ENCODE assay signal across 1 cellular context in the genomic region with DNA sequence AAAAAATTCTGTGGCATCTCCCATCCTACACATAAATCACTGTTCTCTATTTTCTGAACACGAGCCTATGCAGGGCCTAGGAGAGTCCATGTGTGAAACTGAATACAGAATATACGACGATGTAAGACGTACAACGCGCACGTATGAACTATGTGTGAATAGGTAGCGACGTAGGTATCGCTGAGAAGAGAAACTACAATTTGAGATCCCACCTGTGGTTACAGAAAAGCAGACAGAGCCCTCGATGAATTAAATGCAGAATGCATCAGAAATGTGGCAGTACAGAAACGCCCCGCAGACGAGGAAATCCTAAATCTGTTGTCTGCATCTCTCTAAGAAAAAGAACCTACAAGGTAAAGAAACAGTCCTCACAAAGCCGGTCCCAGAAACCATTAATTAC.
TF ChIP-seq lines count a peak whose summit lies in the region.

No MANE protein-coding gene starts in this region.

TF ChIP-seq in HepG2, 621 proteins besides CTCF, POLR2A, EP300 and RAD21:
- TF ChIP-seq ZNF768 (CRISPR knock-in tag; IDR thresholded peaks at IDR 0.05): no peak
- TF ChIP-seq ZNF430 (CRISPR knock-in tag; IDR thresholded peaks at IDR 0.05): no peak
- no peak for TF ChIP-seq ZNF577 (CRISPR knock-in tag; IDR thresholded peaks at IDR 0.05; ENCODE audit: borderline replicate concordance, low read depth)
- TF ChIP-seq, protein P1, sequence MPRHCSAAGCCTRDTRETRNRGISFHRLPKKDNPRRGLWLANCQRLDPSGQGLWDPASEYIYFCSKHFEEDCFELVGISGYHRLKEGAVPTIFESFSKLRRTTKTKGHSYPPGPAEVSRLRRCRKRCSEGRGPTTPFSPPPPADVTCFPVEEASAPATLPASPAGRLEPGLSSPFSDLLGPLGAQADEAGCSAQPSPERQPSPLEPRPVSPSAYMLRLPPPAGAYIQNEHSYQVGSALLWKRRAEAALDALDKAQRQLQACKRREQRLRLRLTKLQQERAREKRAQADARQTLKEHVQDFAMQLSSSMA (CRISPR knock-in tag; IDR thresholded peaks at IDR 0.05): no peak
- no peak for TF ChIP-seq SMYD3 (CRISPR knock-in tag; IDR thresholded peaks at IDR 0.05)
- TF ChIP-seq, protein P2, sequence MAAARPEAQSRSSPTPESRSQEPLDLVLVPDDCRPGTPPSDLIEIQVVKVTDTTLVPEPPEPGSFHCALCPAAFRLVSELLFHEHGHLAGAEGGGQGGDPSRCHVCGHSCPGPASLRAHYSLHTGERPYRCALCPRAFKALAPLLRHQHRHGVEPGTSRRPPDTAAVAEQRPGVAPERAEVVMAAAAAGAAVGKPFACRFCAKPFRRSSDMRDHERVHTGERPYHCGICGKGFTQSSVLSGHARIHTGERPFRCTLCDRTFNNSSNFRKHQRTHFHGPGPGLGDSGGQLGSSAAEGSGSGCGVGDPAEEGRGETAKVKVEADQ (CRISPR knock-in tag; IDR thresholded peaks at IDR 0.05; ENCODE audit: borderline replicate concordance): no peak
- TF ChIP-seq HNF4A (CRISPR knock-in tag; IDR thresholded peaks at IDR 0.05): no peak
- no peak for TF ChIP-seq ARHGAP35 (CRISPR knock-in tag; IDR thresholded peaks at IDR 0.05; ENCODE audit: borderline replicate concordance)
- TF ChIP-seq ZNF44 (CRISPR knock-in tag; IDR thresholded peaks at IDR 0.05): no peak
- TF ChIP-seq CREB1 (IDR thresholded peaks at IDR 0.05): no peak
- TF ChIP-seq CREB1 (CRISPR knock-in tag; IDR thresholded peaks at IDR 0.05): no peak
- TF ChIP-seq ZFAT (CRISPR knock-in tag; conservative IDR thresholded peaks at IDR 0.05): no peak
- TF ChIP-seq, protein P3, sequence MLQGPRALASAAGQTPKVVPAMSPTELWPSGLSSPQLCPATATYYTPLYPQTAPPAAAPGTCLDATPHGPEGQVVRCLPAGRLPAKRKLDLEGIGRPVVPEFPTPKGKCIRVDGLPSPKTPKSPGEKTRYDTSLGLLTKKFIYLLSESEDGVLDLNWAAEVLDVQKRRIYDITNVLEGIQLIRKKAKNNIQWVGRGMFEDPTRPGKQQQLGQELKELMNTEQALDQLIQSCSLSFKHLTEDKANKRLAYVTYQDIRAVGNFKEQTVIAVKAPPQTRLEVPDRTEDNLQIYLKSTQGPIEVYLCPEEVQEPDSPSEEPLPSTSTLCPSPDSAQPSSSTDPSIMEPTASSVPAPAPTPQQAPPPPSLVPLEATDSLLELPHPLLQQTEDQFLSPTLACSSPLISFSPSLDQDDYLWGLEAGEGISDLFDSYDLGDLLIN (CRISPR knock-in tag; IDR thresholded peaks at IDR 0.05; ENCODE audit: borderline replicate concordance): no peak
- TF ChIP-seq RFX3 (CRISPR knock-in tag; IDR thresholded peaks at IDR 0.05): no peak
- TF ChIP-seq, protein P4, sequence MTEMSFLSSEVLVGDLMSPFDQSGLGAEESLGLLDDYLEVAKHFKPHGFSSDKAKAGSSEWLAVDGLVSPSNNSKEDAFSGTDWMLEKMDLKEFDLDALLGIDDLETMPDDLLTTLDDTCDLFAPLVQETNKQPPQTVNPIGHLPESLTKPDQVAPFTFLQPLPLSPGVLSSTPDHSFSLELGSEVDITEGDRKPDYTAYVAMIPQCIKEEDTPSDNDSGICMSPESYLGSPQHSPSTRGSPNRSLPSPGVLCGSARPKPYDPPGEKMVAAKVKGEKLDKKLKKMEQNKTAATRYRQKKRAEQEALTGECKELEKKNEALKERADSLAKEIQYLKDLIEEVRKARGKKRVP (CRISPR knock-in tag; IDR thresholded peaks at IDR 0.05): no peak
- TF ChIP-seq, protein P5, sequence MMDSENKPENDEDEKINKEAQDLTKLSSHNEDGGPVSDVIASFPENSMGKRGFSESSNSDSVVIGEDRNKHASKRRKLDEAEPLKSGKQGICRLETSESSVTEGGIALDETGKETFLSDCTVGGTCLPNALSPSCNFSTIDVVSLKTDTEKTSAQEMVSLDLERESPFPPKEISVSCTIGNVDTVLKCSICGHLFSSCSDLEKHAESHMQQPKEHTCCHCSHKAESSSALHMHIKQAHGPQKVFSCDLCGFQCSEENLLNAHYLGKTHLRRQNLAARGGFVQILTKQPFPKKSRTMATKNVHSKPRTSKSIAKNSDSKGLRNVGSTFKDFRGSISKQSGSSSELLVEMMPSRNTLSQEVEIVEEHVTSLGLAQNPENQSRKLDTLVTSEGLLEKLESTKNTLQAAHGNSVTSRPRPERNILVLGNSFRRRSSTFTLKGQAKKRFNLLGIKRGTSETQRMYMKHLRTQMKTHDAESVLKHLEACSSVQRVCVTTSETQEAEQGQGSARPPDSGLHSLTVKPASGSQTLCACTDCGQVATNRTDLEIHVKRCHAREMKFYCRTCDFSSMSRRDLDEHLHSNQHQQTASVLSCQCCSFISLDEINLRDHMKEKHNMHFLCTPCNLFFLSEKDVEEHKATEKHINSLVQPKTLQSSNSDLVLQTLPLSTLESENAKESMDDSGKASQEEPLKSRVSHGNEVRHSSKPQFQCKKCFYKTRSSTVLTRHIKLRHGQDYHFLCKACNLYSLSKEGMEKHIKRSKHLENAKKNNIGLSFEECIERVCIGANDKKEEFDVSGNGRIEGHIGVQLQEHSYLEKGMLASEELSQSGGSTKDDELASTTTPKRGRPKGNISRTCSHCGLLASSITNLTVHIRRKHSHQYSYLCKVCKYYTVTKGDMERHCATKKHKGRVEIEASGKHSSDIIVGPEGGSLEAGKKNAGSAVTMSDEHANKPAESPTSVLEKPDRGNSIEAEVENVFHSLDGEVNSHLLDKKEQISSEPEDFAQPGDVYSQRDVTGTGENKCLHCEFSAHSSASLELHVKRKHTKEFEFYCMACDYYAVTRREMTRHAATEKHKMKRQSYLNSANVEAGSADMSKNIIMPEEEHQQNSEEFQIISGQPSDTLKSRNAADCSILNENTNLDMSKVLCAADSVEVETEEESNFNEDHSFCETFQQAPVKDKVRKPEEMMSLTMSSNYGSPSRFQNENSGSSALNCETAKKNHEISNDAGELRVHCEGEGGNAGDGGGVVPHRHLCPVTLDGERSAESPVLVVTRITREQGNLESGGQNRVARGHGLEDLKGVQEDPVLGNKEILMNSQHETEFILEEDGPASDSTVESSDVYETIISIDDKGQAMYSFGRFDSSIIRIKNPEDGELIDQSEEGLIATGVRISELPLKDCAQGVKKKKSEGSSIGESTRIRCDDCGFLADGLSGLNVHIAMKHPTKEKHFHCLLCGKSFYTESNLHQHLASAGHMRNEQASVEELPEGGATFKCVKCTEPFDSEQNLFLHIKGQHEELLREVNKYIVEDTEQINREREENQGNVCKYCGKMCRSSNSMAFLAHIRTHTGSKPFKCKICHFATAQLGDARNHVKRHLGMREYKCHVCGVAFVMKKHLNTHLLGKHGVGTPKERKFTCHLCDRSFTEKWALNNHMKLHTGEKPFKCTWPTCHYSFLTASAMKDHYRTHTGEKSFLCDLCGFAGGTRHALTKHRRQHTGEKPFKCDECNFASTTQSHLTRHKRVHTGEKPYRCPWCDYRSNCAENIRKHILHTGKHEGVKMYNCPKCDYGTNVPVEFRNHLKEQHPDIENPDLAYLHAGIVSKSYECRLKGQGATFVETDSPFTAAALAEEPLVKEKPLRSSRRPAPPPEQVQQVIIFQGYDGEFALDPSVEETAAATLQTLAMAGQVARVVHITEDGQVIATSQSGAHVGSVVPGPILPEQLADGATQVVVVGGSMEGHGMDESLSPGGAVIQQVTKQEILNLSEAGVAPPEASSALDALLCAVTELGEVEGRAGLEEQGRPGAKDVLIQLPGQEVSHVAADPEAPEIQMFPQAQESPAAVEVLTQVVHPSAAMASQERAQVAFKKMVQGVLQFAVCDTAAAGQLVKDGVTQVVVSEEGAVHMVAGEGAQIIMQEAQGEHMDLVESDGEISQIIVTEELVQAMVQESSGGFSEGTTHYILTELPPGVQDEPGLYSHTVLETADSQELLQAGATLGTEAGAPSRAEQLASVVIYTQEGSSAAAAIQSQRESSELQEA (CRISPR knock-in tag; IDR thresholded peaks at IDR 0.05; ENCODE audit: not compliant biosample characterization): no peak
- TF ChIP-seq SATB2 (CRISPR knock-in tag; IDR thresholded peaks at IDR 0.05): no peak
- TF ChIP-seq STAT5B (CRISPR knock-in tag; IDR thresholded peaks at IDR 0.05): no peak
- no peak for TF ChIP-seq ZNF432 (CRISPR knock-in tag; IDR thresholded peaks at IDR 0.05; ENCODE audit: borderline replicate concordance)
- TF ChIP-seq MIER3 (CRISPR knock-in tag; IDR thresholded peaks at IDR 0.05; ENCODE audit: borderline replicate concordance): no peak
